Comparison of ENCODE assay signal across 8 cellular contexts in the genomic region with DNA sequence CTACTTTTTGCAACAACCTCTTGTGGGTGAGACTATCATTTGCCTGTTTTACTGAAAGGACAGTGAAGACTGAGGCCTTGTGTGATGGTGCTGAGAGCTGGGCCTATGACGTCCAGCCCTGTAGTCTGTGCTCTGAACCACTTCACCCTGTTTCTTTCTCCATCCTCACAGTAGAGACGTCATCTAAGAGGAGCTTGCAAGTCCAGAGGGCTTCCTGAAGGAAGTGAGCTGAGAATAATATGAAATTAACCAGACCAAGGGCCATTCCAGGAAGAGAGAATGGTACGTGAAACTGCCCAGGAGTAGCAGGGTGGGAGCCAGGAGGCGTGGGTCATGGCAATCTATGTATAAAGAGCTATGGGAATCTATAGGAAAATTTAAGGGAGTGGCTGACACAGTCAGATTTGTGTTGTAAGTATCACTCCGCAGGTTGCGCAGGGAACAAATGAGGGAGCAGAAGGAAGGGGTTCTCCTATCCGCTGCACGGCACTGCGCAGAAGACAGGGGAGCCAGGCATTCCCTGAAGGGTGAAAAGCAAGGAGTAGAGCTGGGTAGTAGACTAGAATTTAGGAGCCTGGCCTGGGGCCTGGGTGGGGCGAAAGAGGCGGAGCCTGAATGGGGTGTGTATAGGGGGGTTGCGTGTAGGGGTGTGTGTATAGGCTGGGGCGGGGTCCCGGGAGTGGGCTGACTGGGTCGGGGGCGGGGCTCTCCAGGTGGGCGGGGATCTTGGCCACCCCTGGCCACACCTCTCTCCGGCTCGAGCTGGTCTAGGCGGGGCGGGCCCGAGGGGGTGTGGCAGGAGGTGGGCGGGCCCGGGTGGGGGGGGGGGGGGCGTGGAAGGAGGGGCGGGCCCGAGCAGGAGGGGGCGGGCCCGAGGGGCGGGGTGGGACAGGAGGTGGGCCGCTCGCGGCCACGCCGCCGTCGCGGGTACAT. TPM values are rescaled to one million over a fixed set of nuclear protein-coding genes. Genes with fewer than 3 reads are reported as not detected.
DNase-seq lines count a peak whose midpoint lies in the region; ATAC-seq and TF ChIP-seq lines count a peak whose summit lies in the region.

A gene (plus strand): TSS at position 931 of the 933 bp plus-strand sequence. CDS start 2,688 bp downstream, outside the sequence.

- peak; percentile 45 to 58 for DNase-seq in NCI-H2081 (lab: John Stamatoyannopoulos, UW)
- no peak for DNase-seq in NCI-H2081 treated with DMSO at 0.1 percent for 48 hours (lab: John Stamatoyannopoulos, UW)
- DNase-seq in NCI-H69 (lab: John Stamatoyannopoulos, UW): peak; percentile 90
- peak; percentile 30 for DNase-seq in activated CD8-positive, alpha-beta memory T cell treated with anti-CD3 and anti-CD28 coated beads, Interleukin-2, amount 50 U/mL, for 1 hour (ENCODE audit: extremely low read depth)
- DNase-seq in esophagus muscularis mucosa (ENCODE audit: extremely low spot score): no peak
- DNase-seq in suprapubic skin (ENCODE audit: low spot score in 2 of 2): peak; percentile 79 to 83

- TF ChIP-seq RAD21 in neural cell (conservative IDR thresholded peaks at IDR 0.05): no peak

- peak within 1 kb of the TSS; percentile 47 to 60 (median 50) for H3K4me3 ChIP-seq in esophagus muscularis mucosa
- peak within 1 kb of the TSS; percentile 31 for H3K4me3 ChIP-seq in neural cell (ENCODE audit: low read length)
- H3K4me3 ChIP-seq in suprapubic skin: peak within 1 kb of the TSS; percentile 51

- H3K79me2 ChIP-seq in neural cell (replicated peaks; ENCODE audit: insufficient read depth, low read length): no peaks in the 10 kb centered on the region

- ATAC-seq in HG02938 (IDR thresholded peaks at IDR 0.05; ENCODE audit: unreplicated experiment): peak; percentile 29

- no peaks in the 10 kb centered on the region for H3F3A ChIP-seq in neural cell (ENCODE audit: insufficient read depth, low read length, poor library complexity, severe bottlenecking)

- no peak within 1 kb of the TSS for H3K9ac ChIP-seq in neural cell (ENCODE audit: low read length)

- H3K4me2 ChIP-seq in neural cell (ENCODE audit: low read length): no peak within 1 kb of the TSS

- no peaks in the 10 kb centered on the region for H3K9me3 ChIP-seq in esophagus muscularis mucosa
- H3K9me3 ChIP-seq in neural cell (ENCODE audit: low read length): no peaks in the 10 kb centered on the region
- H3K9me3 ChIP-seq in suprapubic skin: no peaks in the 10 kb centered on the region

- H2AFZ ChIP-seq in neural cell (ENCODE audit: low read depth, low read length): no peak within 1 kb of the TSS

- TF ChIP-seq POLR2A in esophagus muscularis mucosa (IDR thresholded peaks at IDR 0.05; ENCODE audit: low read depth) (no peak), suprapubic skin (IDR thresholded peaks at IDR 0.05) (no peak)

- H3K9me2 ChIP-seq in neural cell (ENCODE audit: insufficient read depth, low read length): no peaks in the 10 kb centered on the region

- H3K27ac ChIP-seq in esophagus muscularis mucosa (replicated peaks in 1 of 4) (no peak within 1 kb of the TSS), neural cell (ENCODE audit: low read length) (no peak within 1 kb of the TSS), suprapubic skin (no peak within 1 kb of the TSS)

- WGBS in esophagus muscularis mucosa: 46% methylated on average over 15 of the region's 38 CpGs
- WGBS in suprapubic skin: 24% methylated on average over 16 of the region's 38 CpGs

- peaks cover 14 to 33% (median 27%) of the 10 kb centered on the region in 4 donors for H3K4me1 ChIP-seq in esophagus muscularis mucosa
- peaks cover 20% of the 10 kb centered on the region for H3K4me1 ChIP-seq in suprapubic skin

- H4K20me1 ChIP-seq in neural cell (ENCODE audit: insufficient read depth): no peaks in the 10 kb centered on the region

- intact Hi-C loops in esophagus muscularis mucosa (cut with DNase I): no loop called here

- peaks cover 0 to 74% (median 11%) of the 10 kb centered on the region in 4 donors for H3K27me3 ChIP-seq in esophagus muscularis mucosa
- H3K27me3 ChIP-seq in neural cell (ENCODE audit: insufficient read depth, low read depth, low read length): peaks cover 8% of the 10 kb centered on the region
- H3K27me3 ChIP-seq in suprapubic skin: peaks cover 10% of the 10 kb centered on the region

- H3K36me3 ChIP-seq in esophagus muscularis mucosa: no peaks in the 10 kb centered on the region
- H3K36me3 ChIP-seq in neural cell (ENCODE audit: insufficient read depth, low read length): no peaks in the 10 kb centered on the region
- no peaks in the 10 kb centered on the region for H3K36me3 ChIP-seq in suprapubic skin

- no peak for TF ChIP-seq CTCF in esophagus muscularis mucosa (IDR thresholded peaks at IDR 0.05)
- no peak for TF ChIP-seq CTCF in neural cell (IDR thresholded peaks at IDR 0.05; ENCODE audit: poor library complexity, severe bottlenecking)
- TF ChIP-seq CTCF in suprapubic skin (IDR thresholded peaks at IDR 0.05): no peak

- no peak for TF ChIP-seq EP300 in esophagus muscularis mucosa (IDR thresholded peaks at IDR 0.05)
- no peak for TF ChIP-seq EP300 in neural cell (conservative IDR thresholded peaks at IDR 0.05; ENCODE audit: poor library complexity, severe bottlenecking)
- TF ChIP-seq EP300 in suprapubic skin (IDR thresholded peaks at IDR 0.05): no peak

TF ChIP-seq in neural cell, 6 proteins besides CTCF, POLR2A, EP300 and RAD21:
- no peak for TF ChIP-seq MXI1 (conservative IDR thresholded peaks at IDR 0.05; ENCODE audit: poor library complexity, severe bottlenecking)
- TF ChIP-seq TAF1 (IDR thresholded peaks at IDR 0.05; ENCODE audit: low read depth): no peak
- no peak for TF ChIP-seq EZH2 (IDR thresholded peaks at IDR 0.05; ENCODE audit: borderline replicate concordance, insufficient read depth, low read length, poor library complexity, severe bottlenecking)
- TF ChIP-seq POLR2AphosphoS5 (IDR thresholded peaks at IDR 0.05): no peak
- TF ChIP-seq, protein P1, sequence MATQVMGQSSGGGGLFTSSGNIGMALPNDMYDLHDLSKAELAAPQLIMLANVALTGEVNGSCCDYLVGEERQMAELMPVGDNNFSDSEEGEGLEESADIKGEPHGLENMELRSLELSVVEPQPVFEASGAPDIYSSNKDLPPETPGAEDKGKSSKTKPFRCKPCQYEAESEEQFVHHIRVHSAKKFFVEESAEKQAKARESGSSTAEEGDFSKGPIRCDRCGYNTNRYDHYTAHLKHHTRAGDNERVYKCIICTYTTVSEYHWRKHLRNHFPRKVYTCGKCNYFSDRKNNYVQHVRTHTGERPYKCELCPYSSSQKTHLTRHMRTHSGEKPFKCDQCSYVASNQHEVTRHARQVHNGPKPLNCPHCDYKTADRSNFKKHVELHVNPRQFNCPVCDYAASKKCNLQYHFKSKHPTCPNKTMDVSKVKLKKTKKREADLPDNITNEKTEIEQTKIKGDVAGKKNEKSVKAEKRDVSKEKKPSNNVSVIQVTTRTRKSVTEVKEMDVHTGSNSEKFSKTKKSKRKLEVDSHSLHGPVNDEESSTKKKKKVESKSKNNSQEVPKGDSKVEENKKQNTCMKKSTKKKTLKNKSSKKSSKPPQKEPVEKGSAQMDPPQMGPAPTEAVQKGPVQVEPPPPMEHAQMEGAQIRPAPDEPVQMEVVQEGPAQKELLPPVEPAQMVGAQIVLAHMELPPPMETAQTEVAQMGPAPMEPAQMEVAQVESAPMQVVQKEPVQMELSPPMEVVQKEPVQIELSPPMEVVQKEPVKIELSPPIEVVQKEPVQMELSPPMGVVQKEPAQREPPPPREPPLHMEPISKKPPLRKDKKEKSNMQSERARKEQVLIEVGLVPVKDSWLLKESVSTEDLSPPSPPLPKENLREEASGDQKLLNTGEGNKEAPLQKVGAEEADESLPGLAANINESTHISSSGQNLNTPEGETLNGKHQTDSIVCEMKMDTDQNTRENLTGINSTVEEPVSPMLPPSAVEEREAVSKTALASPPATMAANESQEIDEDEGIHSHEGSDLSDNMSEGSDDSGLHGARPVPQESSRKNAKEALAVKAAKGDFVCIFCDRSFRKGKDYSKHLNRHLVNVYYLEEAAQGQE (IDR thresholded peaks at IDR 0.05; ENCODE audit: borderline replicate concordance): no peak
- TF ChIP-seq SMC3 (conservative IDR thresholded peaks at IDR 0.05; ENCODE audit: poor library complexity): no peak

RNA-seq across cellular contexts. Expression of the gene that starts here (rescaled TPM):
- total RNA-seq in esophagus muscularis mucosa (1 to 10 TPM; 2.1 to 4.5 (median 3.8) TPM), suprapubic skin (10 to 100 TPM in 1 of 4 donors, 1 to 10 TPM in 3; 1.8 to 12.2 (median 5.4) TPM)
- 10.3 and 14.8 TPM in 2 replicates for polyA plus RNA-seq in neural cell
- 3.4 and 4.4 TPM in 2 replicates for polyA minus RNA-seq in neural cell

Comparison
In these comparisons a context has a peak if more than half of its experiments do, and no peak if none do; other contexts are left out.
1. DNase-seq: peak in NCI-H2081 (2 of 2), NCI-H69 (single experiment), activated CD8-positive, alpha-beta memory T cell treated with anti-CD3 and anti-CD28 coated beads, Interleukin-2, amount 50 U/mL, for 1 hour (single experiment) and suprapubic skin (2 of 2); none in NCI-H2081 treated with DMSO at 0.1 percent for 48 hours (single experiment) and esophagus muscularis mucosa (single experiment).
2. Peak in every context shown above with its lines, with median percentiles within 50 percentile points of each other: H3K4me3 ChIP-seq.